In genomic region chr6:111032493-111033140, GRCh38 we compare ENCODE assay signal across 22 cellular contexts. TPM values are rescaled to one million over a fixed set of nuclear protein-coding genes. Genes with fewer than 3 reads are reported as not detected.
A peak's percentile ranks its signal among the peaks of the same experiment; 100 is the strongest.
DNase-seq lines count a peak whose midpoint lies in the region; ATAC-seq, FAIRE-seq and TF ChIP-seq lines count a peak whose summit lies in the region.
"Had no signal": no experiment of that assay in that cellular context is flagged by ENCODE, and none has a peak within 500 bp of the region (broad histone marks: within the 10 kb centered on the region; RNA-seq: fewer than 3 reads in every experiment).

No MANE protein-coding gene starts in this region.

- H3K4me3 ChIP-seq in GM23338 (no peak overlapping the region), astrocyte (ENCODE audit: insufficient read depth, low read depth, low read length) (no peak overlapping the region), left ventricle myocardium inferior (no peak overlapping the region), neuron (ENCODE audit: low read length) (no peak overlapping the region), dorsolateral prefrontal cortex (no peak overlapping the region)
- H3K4me3 ChIP-seq: breast epithelium, transverse colon had no signal

- H3K27me3 Mint-ChIP-seq in GM23338 (ENCODE audit: insufficient read depth, low read depth, poor library complexity) (peaks cover 10% of the 10 kb centered on the region), astrocyte (ENCODE audit: low read depth, unreplicated experiment) (peaks cover 2% of the 10 kb centered on the region)
- H3K27me3 Mint-ChIP-seq: activated B cell treated with CpG ODN at 0.5 μM for 24 hours had no signal

- ATAC-seq in GM23338 (no peak), HG02840 (IDR thresholded peaks at IDR 0.05; ENCODE audit: low FRiP score, unreplicated experiment) (no peak)
- ATAC-seq: activated CD8-positive, alpha-beta T cell treated with anti-CD3 and anti-CD28 coated beads, Interleukin-2, amount 10 ng/mL, durations not matched to agents 7 days and 5 days; activated naive CD4-positive, alpha-beta T cell treated with anti-CD3 and anti-CD28 coated beads, Interleukin-2, amount 50 U/mL, for 72 hours had no signal

- H3K9me3 Mint-ChIP-seq in GM23338 (no peaks in the 10 kb centered on the region), astrocyte (ENCODE audit: unreplicated experiment) (no peaks in the 10 kb centered on the region)
- H3K9me3 Mint-ChIP-seq: activated B cell treated with CpG ODN at 0.5 μM for 24 hours; activated naive CD4-positive, alpha-beta T cell treated with anti-CD3 and anti-CD28 coated beads, Interleukin-2, amount 50 U/mL, for 72 hours; CD4-positive, CD25-positive, alpha-beta regulatory T cell; neural crest cell had no signal

- H3K36me3 ChIP-seq in GM23338 (ENCODE audit: insufficient read depth) (no peaks in the 10 kb centered on the region), astrocyte (ENCODE audit: insufficient read depth, low read length) (peaks cover under 1% of the 10 kb centered on the region), left ventricle myocardium inferior (no peaks in the 10 kb centered on the region), neuron (ENCODE audit: insufficient read depth, low read length) (no peaks in the 10 kb centered on the region)
- H3K36me3 ChIP-seq: breast epithelium, transverse colon had no signal

- peak overlapping the region; percentile 74 for H3K27ac Mint-ChIP-seq in GM23338
- H3K27ac Mint-ChIP-seq in astrocyte (ENCODE audit: unreplicated experiment): no peak overlapping the region
- H3K27ac Mint-ChIP-seq: activated B cell treated with CpG ODN at 0.5 μM for 24 hours; activated CD8-positive, alpha-beta T cell treated with anti-CD3 and anti-CD28 coated beads, Interleukin-2, amount 10 ng/mL, durations not matched to agents 7 days and 5 days; activated naive CD4-positive, alpha-beta T cell treated with anti-CD3 and anti-CD28 coated beads, Interleukin-2, amount 50 U/mL, for 72 hours; CD4-positive, CD25-positive, alpha-beta regulatory T cell had no signal

- no peak overlapping the region for H3K9ac ChIP-seq in astrocyte (ENCODE audit: low read length)

- H3K4me3 Mint-ChIP-seq in GM23338 (no peak overlapping the region; the same call in 2 of the 3 replicates), astrocyte (ENCODE audit: unreplicated experiment) (no peak overlapping the region)
- H3K4me3 Mint-ChIP-seq: activated B cell treated with CpG ODN at 0.5 μM for 24 hours; activated CD8-positive, alpha-beta T cell treated with anti-CD3 and anti-CD28 coated beads, Interleukin-2, amount 10 ng/mL, durations not matched to agents 7 days and 5 days; CD4-positive, CD25-positive, alpha-beta regulatory T cell; neural crest cell had no signal

- H3K4me1 ChIP-seq in GM23338 (ENCODE audit: insufficient read depth) (peaks cover 28% of the 10 kb centered on the region), astrocyte (ENCODE audit: insufficient read depth, low read length) (no peaks in the 10 kb centered on the region), left ventricle myocardium inferior (peaks cover 40% of the 10 kb centered on the region), neuron (ENCODE audit: insufficient read depth, low read length) (peaks cover 5% of the 10 kb centered on the region)
- H3K4me1 ChIP-seq: breast epithelium had no signal

- H3K27ac ChIP-seq in GM23338 (ENCODE audit: low read depth) (0 out of 2 replicates have a peak overlapping the region, but pooled peaks have one; percentile 71), astrocyte (ENCODE audit: low read depth, low read length) (no peak overlapping the region), left ventricle myocardium inferior (replicated peaks) (peak overlapping the region; percentile 69), dorsolateral prefrontal cortex (no peak overlapping the region)
- H3K27ac ChIP-seq: breast epithelium, transverse colon had no signal

- 0 out of 4 replicates have a peak, but pooled peaks of 1 of the 2 experiments have one; percentile 8 for TF ChIP-seq CTCF in GM23338 (conservative IDR thresholded peaks at IDR 0.05; ENCODE audit: low read depth in 2 of 2)
- no peak for TF ChIP-seq CTCF in astrocyte (IDR thresholded peaks at IDR 0.05; ENCODE audit: insufficient read depth, low read depth, low read length)
- peak; percentile 36 for TF ChIP-seq CTCF in left ventricle myocardium inferior (IDR thresholded peaks at IDR 0.05; ENCODE audit: borderline replicate concordance)
- no peak for TF ChIP-seq CTCF in dorsolateral prefrontal cortex (IDR thresholded peaks at IDR 0.05 in 54 of 56, conservative IDR thresholded peaks at IDR 0.05 in 2 of 56; ENCODE audit: low read depth in 1 of 56, partially characterized antibody in 56 of 56)

- peaks cover 42% of the 10 kb centered on the region for H3K4me1 Mint-ChIP-seq in GM23338
- peaks cover 8% of the 10 kb centered on the region for H3K4me1 Mint-ChIP-seq in astrocyte (ENCODE audit: low read depth, unreplicated experiment)
- H3K4me1 Mint-ChIP-seq: activated B cell treated with CpG ODN at 0.5 μM for 24 hours; CD4-positive, CD25-positive, alpha-beta regulatory T cell had no signal

- H3K27me3 ChIP-seq in GM23338 (ENCODE audit: insufficient read depth) (no peaks in the 10 kb centered on the region), astrocyte (ENCODE audit: insufficient read depth, low read length) (no peaks in the 10 kb centered on the region), left ventricle myocardium inferior (ENCODE audit: low read depth) (no peaks in the 10 kb centered on the region), neuron (ENCODE audit: insufficient read depth, low read length) (no peaks in the 10 kb centered on the region), dorsolateral prefrontal cortex (no peaks in the 10 kb centered on the region)
- H3K27me3 ChIP-seq: breast epithelium, transverse colon had no signal

- H3F3A ChIP-seq in GM23338 (replicated peaks; ENCODE audit: low read depth): no peaks in the 10 kb centered on the region

- no peaks in the 10 kb centered on the region for H3K9me2 ChIP-seq in GM23338 (ENCODE audit: insufficient read depth)

- no peaks in the 10 kb centered on the region for H3K9me3 ChIP-seq in astrocyte (ENCODE audit: insufficient read depth, low read depth, low read length)
- no peaks in the 10 kb centered on the region for H3K9me3 ChIP-seq in left ventricle myocardium inferior (replicated peaks)
- H3K9me3 ChIP-seq in neuron (ENCODE audit: low read length): no peaks in the 10 kb centered on the region
- H3K9me3 ChIP-seq: breast epithelium, transverse colon had no signal

- H4K20me1 ChIP-seq in GM23338 (replicated peaks; ENCODE audit: insufficient read depth) (no peaks in the 10 kb centered on the region), astrocyte (ENCODE audit: insufficient read depth, low read length) (no peaks in the 10 kb centered on the region)

- FAIRE-seq in astrocyte (lab: Jason Lieb, UNC): no peak

- H2AFZ ChIP-seq in GM23338 (no peak overlapping the region), astrocyte (ENCODE audit: low read depth, low read length) (no peak overlapping the region), neuron (ENCODE audit: low read depth, low read length) (peak overlapping the region; percentile 38)

- DNase-seq in GM23338 (ENCODE audit: low spot score): no peak
- DNase-seq in astrocyte (ENCODE audit: low read depth): peak; percentile 37
- no peak for DNase-seq in left ventricle myocardium inferior
- DNase-seq in NCI-H446 (lab: John Stamatoyannopoulos, UW): no peak
- DNase-seq in NCI-H526 (lab: John Stamatoyannopoulos, UW): no peak
- DNase-seq in dorsolateral prefrontal cortex: no peak
- DNase-seq: activated B cell treated with CpG ODN at 0.5 μM for 24 hours; activated CD8-positive, alpha-beta T cell treated with anti-CD3 and anti-CD28 coated beads, Interleukin-2, amount 10 ng/mL, durations not matched to agents 7 days and 5 days; activated T-cell treated with anti-CD3 and anti-CD28 coated beads, Interleukin-2, amount 50 U/mL, for 48 hours; CD4-positive, CD25-positive, alpha-beta regulatory T cell; DMS53; erythroblast; NCI-H1694; NCI-H510A; stimulated activated naive CD4-positive, alpha-beta T cell treated with Interleukin-2 at 50 U/mL for 16 hours; transverse colon had no signal

- H3K79me2 ChIP-seq in GM23338 (replicated peaks; ENCODE audit: insufficient read depth) (no peaks in the 10 kb centered on the region), astrocyte (ENCODE audit: insufficient read depth, low read length) (no peaks in the 10 kb centered on the region)

- H3K36me3 Mint-ChIP-seq in GM23338 (ENCODE audit: low read depth): peaks cover 2% of the 10 kb centered on the region; the same call in 2 of the 3 replicates
- no peaks in the 10 kb centered on the region for H3K36me3 Mint-ChIP-seq in astrocyte (ENCODE audit: low read depth, unreplicated experiment)
- H3K36me3 Mint-ChIP-seq: activated naive CD4-positive, alpha-beta T cell treated with anti-CD3 and anti-CD28 coated beads, Interleukin-2, amount 50 U/mL, for 72 hours; CD4-positive, CD25-positive, alpha-beta regulatory T cell had no signal

- intact Hi-C loops in left ventricle myocardium inferior (cut with micrococcal nuclease) (no loop called here), dorsolateral prefrontal cortex (cut with DNase I) (no loop called here)

- H3K4me2 ChIP-seq in GM23338 (peak overlapping the region; percentile 58; the same call in 1 of the 2 replicates), astrocyte (ENCODE audit: low read length) (no peak overlapping the region)

TF ChIP-seq in GM23338, 12 proteins besides CTCF, POLR2A, EP300 and RAD21 (continues in another document):
- TF ChIP-seq, protein P1, sequence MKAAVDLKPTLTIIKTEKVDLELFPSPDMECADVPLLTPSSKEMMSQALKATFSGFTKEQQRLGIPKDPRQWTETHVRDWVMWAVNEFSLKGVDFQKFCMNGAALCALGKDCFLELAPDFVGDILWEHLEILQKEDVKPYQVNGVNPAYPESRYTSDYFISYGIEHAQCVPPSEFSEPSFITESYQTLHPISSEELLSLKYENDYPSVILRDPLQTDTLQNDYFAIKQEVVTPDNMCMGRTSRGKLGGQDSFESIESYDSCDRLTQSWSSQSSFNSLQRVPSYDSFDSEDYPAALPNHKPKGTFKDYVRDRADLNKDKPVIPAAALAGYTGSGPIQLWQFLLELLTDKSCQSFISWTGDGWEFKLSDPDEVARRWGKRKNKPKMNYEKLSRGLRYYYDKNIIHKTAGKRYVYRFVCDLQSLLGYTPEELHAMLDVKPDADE (IDR thresholded peaks at IDR 0.05): no peak
- no peak for TF ChIP-seq EZH2 (IDR thresholded peaks at IDR 0.05; ENCODE audit: low read depth, unreplicated experiment)
- TF ChIP-seq POLR2AphosphoS5 (IDR thresholded peaks at IDR 0.05; ENCODE audit: low read depth): no peak

RNA-seq across cellular contexts. Expression of gene RPF2, which starts 50.8 kb away (rescaled TPM):
- 73.5 and 97.2 TPM in 2 replicates for total RNA-seq in GM23338 (2014; rRNA removed; shearing (Covaris generic))
- 141 and 157 TPM in 2 replicates for polyA plus RNA-seq in GM23338 (2016; fragmentation: Nextera tagmentation; extraction: Ambion mirVana)
- total RNA-seq in astrocyte (30.5 and 31.3 TPM in 2 replicates), left ventricle myocardium inferior (23.9 TPM), dorsolateral prefrontal cortex (10 to 100 TPM; 10.5 to 25.8 (median 16.6) TPM)

RNA-seq across cellular contexts. Expression of gene SLC16A10, which starts 54.7 kb away (rescaled TPM):
- 30.9 and 37.6 TPM in 2 replicates for total RNA-seq in GM23338 (2014; rRNA removed; shearing (Covaris generic))
- 10.5 and 12.1 TPM in 2 replicates for polyA plus RNA-seq in GM23338 (2016; fragmentation: Nextera tagmentation; extraction: Ambion mirVana)
- total RNA-seq in astrocyte (0.18 and 0.48 TPM in 2 replicates), left ventricle myocardium inferior (4.5 TPM), dorsolateral prefrontal cortex (10 to 100 TPM in 108 of 120 experiments, 1 to 10 TPM in 12; 5.6 to 28.1 (median 13.5) TPM)
- polyA plus RNA-seq: AG04450 had no signal

Comparison
In these comparisons a context has a peak if more than half of its experiments do, and no peak if none do; other contexts are left out.
1. H3K27ac ChIP-seq: peak in GM23338 (single experiment) and left ventricle myocardium inferior (single experiment); none in astrocyte (single experiment) and dorsolateral prefrontal cortex (0 of 59).